ENCODE assay signal across 10 cellular contexts in genomic region chr1:212283741-212284140, GRCh38. TPM values are rescaled to one million over a fixed set of nuclear protein-coding genes. Genes with fewer than 3 reads are reported as not detected.
DNase-seq lines count a peak whose midpoint lies in the region; ATAC-seq, FAIRE-seq and TF ChIP-seq lines count a peak whose summit lies in the region.
"Had no signal": no experiment of that assay in that cellular context is flagged by ENCODE, and none has a peak within 500 bp of the region (broad histone marks: within the 10 kb centered on the region; RNA-seq: fewer than 3 reads in every experiment).

No MANE protein-coding gene starts in this region.

- H3K27ac ChIP-seq in CD4-positive, CD25-positive, alpha-beta regulatory T cell (ENCODE audit: insufficient read depth, low read length, poor library complexity, severe bottlenecking) = no peak overlapping the region
- H3K27ac ChIP-seq in astrocyte (ENCODE audit: low read depth, low read length) (no peak overlapping the region), mucosa of rectum (ENCODE audit: low read depth in 2 of 2, low read length in 2 of 2) (no peak overlapping the region)

- intact Hi-C loops in lower leg skin (cut with DNase I; ENCODE audit: low total_unique reads) = loop anchor here (10.0 kb wide), 1 partner anchor 209 kb away; no protein-coding TSS in a partner anchor

- TF ChIP-seq POLR2A in lower leg skin (IDR thresholded peaks at IDR 0.05) = no peak

- no peak overlapping the region for H3K9ac ChIP-seq in astrocyte (ENCODE audit: low read length)
- peak overlapping the region in 1 of 2 donors; percentile 13 for H3K9ac ChIP-seq in mucosa of rectum (ENCODE audit: low read depth in 1 of 2, low read length in 2 of 2)

- ATAC-seq in CD4-positive, CD25-positive, alpha-beta regulatory T cell (ENCODE audit: low read depth in 2 of 2) = no peak
- ATAC-seq in SK-N-SH treated with all-trans-retinoic acid at 6 μM for 48 hours = no peak

- FAIRE-seq in astrocyte (lab: Jason Lieb, UNC) = no peak

- peaks cover 32% of the 10 kb centered on the region for H3K4me1 ChIP-seq in CD4-positive, CD25-positive, alpha-beta regulatory T cell (ENCODE audit: control insufficient read depth, insufficient read depth, low read length, poor library complexity, severe bottlenecking)
- H3K4me1 ChIP-seq in astrocyte (ENCODE audit: insufficient read depth, low read length) (peaks cover 22% of the 10 kb centered on the region), mucosa of rectum (ENCODE audit: control insufficient read depth in 2 of 2, insufficient read depth in 2 of 2, low read length in 2 of 2) (peaks cover 18 to 20% of the 10 kb centered on the region in 2 donors)

- no peaks in the 10 kb centered on the region for H3K27me3 ChIP-seq in CD4-positive, CD25-positive, alpha-beta regulatory T cell (ENCODE audit: control insufficient read depth, insufficient read depth, low read length)
- H3K27me3 ChIP-seq in astrocyte (ENCODE audit: insufficient read depth, low read length) (no peaks in the 10 kb centered on the region), mucosa of rectum (ENCODE audit: control insufficient read depth in 2 of 2, insufficient read depth in 2 of 2, low read length in 2 of 2) (no peaks in the 10 kb centered on the region)
- H3K27me3 ChIP-seq: tibial artery had no signal

- no peak for TF ChIP-seq CTCF in astrocyte (IDR thresholded peaks at IDR 0.05; ENCODE audit: insufficient read depth, low read depth, low read length)
- TF ChIP-seq CTCF in lower leg skin (IDR thresholded peaks at IDR 0.05) = no peak

- peak overlapping the region in 2 of 3 donors; percentile 98 to 99 for H3K27ac Mint-ChIP-seq in CD4-positive, CD25-positive, alpha-beta regulatory T cell
- no peak overlapping the region for H3K27ac Mint-ChIP-seq in astrocyte (ENCODE audit: unreplicated experiment)

- peaks cover 24% of the 10 kb centered on the region for H3K79me2 ChIP-seq in astrocyte (ENCODE audit: insufficient read depth, low read length)

- peak overlapping the region; percentile 91 to 97 (median 96) for H3K4me3 Mint-ChIP-seq in CD4-positive, CD25-positive, alpha-beta regulatory T cell
- peak overlapping the region; percentile 95 for H3K4me3 Mint-ChIP-seq in astrocyte (ENCODE audit: unreplicated experiment)

- no peak overlapping the region for H2AFZ ChIP-seq in astrocyte (ENCODE audit: low read depth, low read length)

- 71 to 85% methylated on average over 9 of the region's 9 CpGs for WGBS in lower leg skin, 2 donors

- H3K36me3 ChIP-seq in CD4-positive, CD25-positive, alpha-beta regulatory T cell (ENCODE audit: control insufficient read depth, insufficient read depth, low read length) = no peaks in the 10 kb centered on the region
- H3K36me3 ChIP-seq in astrocyte (ENCODE audit: insufficient read depth, low read length) (no peaks in the 10 kb centered on the region), mucosa of rectum (ENCODE audit: control insufficient read depth in 2 of 2, insufficient read depth in 2 of 2, low read length in 2 of 2) (no peaks in the 10 kb centered on the region)
- H3K36me3 ChIP-seq: tibial artery had no signal

- H3K9me3 Mint-ChIP-seq in CD4-positive, CD25-positive, alpha-beta regulatory T cell = no peaks in the 10 kb centered on the region
- H3K9me3 Mint-ChIP-seq in astrocyte (ENCODE audit: unreplicated experiment) = no peaks in the 10 kb centered on the region

- H3K9me3 ChIP-seq in CD4-positive, CD25-positive, alpha-beta regulatory T cell (ENCODE audit: control insufficient read depth in 2 of 2, low read length in 2 of 2) = no peaks in the 10 kb centered on the region
- H3K9me3 ChIP-seq in astrocyte (ENCODE audit: insufficient read depth, low read depth, low read length) (no peaks in the 10 kb centered on the region), mucosa of rectum (ENCODE audit: control insufficient read depth in 2 of 2, low read length in 2 of 2) (no peaks in the 10 kb centered on the region)
- H3K9me3 ChIP-seq: tibial artery had no signal

- H3K4me3 ChIP-seq in CD4-positive, CD25-positive, alpha-beta regulatory T cell (ENCODE audit: low read depth, low read length) = peak overlapping the region; percentile 83
- peak overlapping the region; percentile 84; the same call in 1 of the 2 replicates for H3K4me3 ChIP-seq in Jurkat, Clone E6-1 (ENCODE audit: low read length)
- no peak overlapping the region for H3K4me3 ChIP-seq in astrocyte (ENCODE audit: insufficient read depth, low read depth, low read length)
- H3K4me3 ChIP-seq in mucosa of rectum (ENCODE audit: low read length in 2 of 2) = peak overlapping the region; percentile 94 to 97
- no peak overlapping the region for H3K4me3 ChIP-seq in lower leg skin (ENCODE audit: low read depth, poor library complexity, severe bottlenecking)

- peaks cover 6 to 32% (median 20%) of the 10 kb centered on the region in 4 donors for H3K4me1 Mint-ChIP-seq in CD4-positive, CD25-positive, alpha-beta regulatory T cell
- H3K4me1 Mint-ChIP-seq in astrocyte (ENCODE audit: low read depth, unreplicated experiment) = peaks cover 10% of the 10 kb centered on the region

- no peak overlapping the region for H3K4me2 ChIP-seq in astrocyte (ENCODE audit: low read length)

- peaks cover 21% of the 10 kb centered on the region for H4K20me1 ChIP-seq in astrocyte (ENCODE audit: insufficient read depth, low read length)

- peaks cover 9% of the 10 kb centered on the region for H3K27me3 Mint-ChIP-seq in CD4-positive, CD25-positive, alpha-beta regulatory T cell
- no peaks in the 10 kb centered on the region for H3K27me3 Mint-ChIP-seq in astrocyte (ENCODE audit: low read depth, unreplicated experiment)

- DNase-seq in CD4-positive, CD25-positive, alpha-beta regulatory T cell = peak in 2 of 3 donors; percentile 23 to 25
- DNase-seq in Jurkat, Clone E6-1 (ENCODE audit: low read depth, low spot score) = no peak
- DNase-seq in astrocyte (ENCODE audit: low read depth) (no peak), lower leg skin (ENCODE audit: low spot score in 2 of 2) (no peak), HUDEP-2 (lab: John Stamatoyannopoulos, UW; ENCODE audit: unreplicated experiment in 76 of 76) (no peak), DMS114 treated with DMSO at 0.1 percent for 48 hours (lab: John Stamatoyannopoulos, UW; ENCODE audit: unreplicated experiment) (no peak)
- DNase-seq: KG1, tibial artery had no signal

- no peaks in the 10 kb centered on the region for H3K36me3 Mint-ChIP-seq in CD4-positive, CD25-positive, alpha-beta regulatory T cell
- no peaks in the 10 kb centered on the region for H3K36me3 Mint-ChIP-seq in astrocyte (ENCODE audit: low read depth, unreplicated experiment)

TF ChIP-seq in SK-N-SH treated with all-trans-retinoic acid at 6 μM for 48 hours, 23 proteins besides CTCF, POLR2A, EP300 and RAD21 (continues in another document):
- TF ChIP-seq OSR1 (CRISPR knock-in tag; IDR thresholded peaks at IDR 0.05) = no peak
- no peak for TF ChIP-seq TOX (CRISPR knock-in tag; IDR thresholded peaks at IDR 0.05; ENCODE audit: borderline replicate concordance)
- TF ChIP-seq, protein P1, sequence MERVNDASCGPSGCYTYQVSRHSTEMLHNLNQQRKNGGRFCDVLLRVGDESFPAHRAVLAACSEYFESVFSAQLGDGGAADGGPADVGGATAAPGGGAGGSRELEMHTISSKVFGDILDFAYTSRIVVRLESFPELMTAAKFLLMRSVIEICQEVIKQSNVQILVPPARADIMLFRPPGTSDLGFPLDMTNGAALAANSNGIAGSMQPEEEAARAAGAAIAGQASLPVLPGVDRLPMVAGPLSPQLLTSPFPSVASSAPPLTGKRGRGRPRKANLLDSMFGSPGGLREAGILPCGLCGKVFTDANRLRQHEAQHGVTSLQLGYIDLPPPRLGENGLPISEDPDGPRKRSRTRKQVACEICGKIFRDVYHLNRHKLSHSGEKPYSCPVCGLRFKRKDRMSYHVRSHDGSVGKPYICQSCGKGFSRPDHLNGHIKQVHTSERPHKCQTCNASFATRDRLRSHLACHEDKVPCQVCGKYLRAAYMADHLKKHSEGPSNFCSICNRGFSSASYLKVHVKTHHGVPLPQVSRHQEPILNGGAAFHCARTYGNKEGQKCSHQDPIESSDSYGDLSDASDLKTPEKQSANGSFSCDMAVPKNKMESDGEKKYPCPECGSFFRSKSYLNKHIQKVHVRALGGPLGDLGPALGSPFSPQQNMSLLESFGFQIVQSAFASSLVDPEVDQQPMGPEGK (CRISPR knock-in tag; IDR thresholded peaks at IDR 0.05; ENCODE audit: borderline replicate concordance) = no peak
- no peak for TF ChIP-seq ARNTL (CRISPR knock-in tag; IDR thresholded peaks at IDR 0.05; ENCODE audit: borderline replicate concordance, low read depth)
- TF ChIP-seq GLIS3 (CRISPR knock-in tag; IDR thresholded peaks at IDR 0.05) = no peak
- no peak for TF ChIP-seq TCF4 (CRISPR knock-in tag; IDR thresholded peaks at IDR 0.05; ENCODE audit: borderline replicate concordance)
- no peak for TF ChIP-seq SNAI2 (CRISPR knock-in tag; IDR thresholded peaks at IDR 0.05)
- TF ChIP-seq, protein P2, sequence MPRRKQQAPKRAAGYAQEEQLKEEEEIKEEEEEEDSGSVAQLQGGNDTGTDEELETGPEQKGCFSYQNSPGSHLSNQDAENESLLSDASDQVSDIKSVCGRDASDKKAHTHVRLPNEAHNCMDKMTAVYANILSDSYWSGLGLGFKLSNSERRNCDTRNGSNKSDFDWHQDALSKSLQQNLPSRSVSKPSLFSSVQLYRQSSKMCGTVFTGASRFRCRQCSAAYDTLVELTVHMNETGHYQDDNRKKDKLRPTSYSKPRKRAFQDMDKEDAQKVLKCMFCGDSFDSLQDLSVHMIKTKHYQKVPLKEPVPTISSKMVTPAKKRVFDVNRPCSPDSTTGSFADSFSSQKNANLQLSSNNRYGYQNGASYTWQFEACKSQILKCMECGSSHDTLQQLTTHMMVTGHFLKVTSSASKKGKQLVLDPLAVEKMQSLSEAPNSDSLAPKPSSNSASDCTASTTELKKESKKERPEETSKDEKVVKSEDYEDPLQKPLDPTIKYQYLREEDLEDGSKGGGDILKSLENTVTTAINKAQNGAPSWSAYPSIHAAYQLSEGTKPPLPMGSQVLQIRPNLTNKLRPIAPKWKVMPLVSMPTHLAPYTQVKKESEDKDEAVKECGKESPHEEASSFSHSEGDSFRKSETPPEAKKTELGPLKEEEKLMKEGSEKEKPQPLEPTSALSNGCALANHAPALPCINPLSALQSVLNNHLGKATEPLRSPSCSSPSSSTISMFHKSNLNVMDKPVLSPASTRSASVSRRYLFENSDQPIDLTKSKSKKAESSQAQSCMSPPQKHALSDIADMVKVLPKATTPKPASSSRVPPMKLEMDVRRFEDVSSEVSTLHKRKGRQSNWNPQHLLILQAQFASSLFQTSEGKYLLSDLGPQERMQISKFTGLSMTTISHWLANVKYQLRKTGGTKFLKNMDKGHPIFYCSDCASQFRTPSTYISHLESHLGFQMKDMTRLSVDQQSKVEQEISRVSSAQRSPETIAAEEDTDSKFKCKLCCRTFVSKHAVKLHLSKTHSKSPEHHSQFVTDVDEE (CRISPR knock-in tag; IDR thresholded peaks at IDR 0.05) = no peak
- TF ChIP-seq RARB (CRISPR knock-in tag; IDR thresholded peaks at IDR 0.05) = no peak

RNA-seq across cellular contexts. Expression of gene PPP2R5A, which starts 1.5 kb away (rescaled TPM):
- total RNA-seq in CD4-positive, CD25-positive, alpha-beta regulatory T cell = 64.6 TPM
- 10 to 100 TPM; 41.6 to 52.8 (median 46.2) TPM for polyA plus RNA-seq in CD4-positive, CD25-positive, alpha-beta regulatory T cell
- polyA plus RNA-seq in Jurkat, Clone E6-1 (2012; ENCODE audit: insufficient read depth, insufficient read length) = 29.9 TPM
- total RNA-seq in astrocyte = 13.2 and 14.6 TPM in 2 replicates
- total RNA-seq in lower leg skin = 10 to 100 TPM; 34.9 to 57.6 (median 53.2) TPM

Comparison
In these comparisons a context has a peak if more than half of its experiments do, and no peak if none do; other contexts are left out.
1. DNase-seq: peak in CD4-positive, CD25-positive, alpha-beta regulatory T cell (2 of 3); none in Jurkat, Clone E6-1 (single experiment), astrocyte (single experiment), lower leg skin (0 of 2), HUDEP-2 (0 of 76) and DMS114 treated with DMSO at 0.1 percent for 48 hours (single experiment).
2. H3K4me3 ChIP-seq: peak in CD4-positive, CD25-positive, alpha-beta regulatory T cell (single experiment), Jurkat, Clone E6-1 (single experiment) and mucosa of rectum (2 of 2); none in astrocyte (single experiment) and lower leg skin (single experiment).